ENCODE assay signal across 8 cellular contexts in genomic region chr9:129174724-129175514, GRCh38. TPM values are rescaled to one million over a fixed set of nuclear protein-coding genes. Genes with fewer than 3 reads are reported as not detected.
DNase-seq lines count a peak whose midpoint lies in the region; ATAC-seq and TF ChIP-seq lines count a peak whose summit lies in the region.

No MANE protein-coding gene starts in this region.

- peak overlapping the region; percentile 98 for H3K27ac Mint-ChIP-seq in osteocyte (ENCODE audit: unreplicated experiment)

- no peaks in the 10 kb centered on the region for H3K36me3 ChIP-seq in BE2C

- peak overlapping the region; percentile 88 for H3K4me3 Mint-ChIP-seq in osteocyte (ENCODE audit: unreplicated experiment)

- peaks cover 1% of the 10 kb centered on the region for H3K36me3 Mint-ChIP-seq in osteocyte (ENCODE audit: unreplicated experiment)

- DNase-seq in BE2C (peak; percentile 81), GOT3 (lab: John Stamatoyannopoulos, UW) (peak; percentile 11), left cardiac atrium (peak; percentile 89), osteocyte (ENCODE audit: extremely low spot score, unreplicated experiment) (peak; percentile 87), erythroblast (lab: John Stamatoyannopoulos, UW) (no peak)

- no peaks in the 10 kb centered on the region for H3K27me3 Mint-ChIP-seq in osteocyte (ENCODE audit: unreplicated experiment)

- no peaks in the 10 kb centered on the region for H3K27me3 ChIP-seq in BE2C

- H3K9me3 Mint-ChIP-seq in osteocyte (ENCODE audit: unreplicated experiment) = no peaks in the 10 kb centered on the region

- no peak for TF ChIP-seq POLR2A in erythroblast (IDR thresholded peaks at IDR 0.05; ENCODE audit: low read length)

- H3K4me1 ChIP-seq in BE2C = peaks cover 3% of the 10 kb centered on the region

- H3K4me3 ChIP-seq in BE2C (ENCODE audit: low read depth, low read length) = peak overlapping the region; percentile 91

- ATAC-seq in left cardiac atrium = peak; percentile 62 to 75
- no peak for ATAC-seq in HG02759 (IDR thresholded peaks at IDR 0.05; ENCODE audit: unreplicated experiment)

- H3K9me3 ChIP-seq in BE2C = no peaks in the 10 kb centered on the region

- no peak for TF ChIP-seq CTCF in BE2C (IDR thresholded peaks at IDR 0.05; ENCODE audit: low read depth, low read length)
- TF ChIP-seq CTCF in osteocyte (IDR thresholded peaks at IDR 0.05) = peak; percentile 31

- H3K4me1 Mint-ChIP-seq in osteocyte (ENCODE audit: unreplicated experiment) = peaks cover 34% of the 10 kb centered on the region

- peak overlapping the region; percentile 95 for H3K27ac ChIP-seq in angular gyrus (ENCODE audit: low read depth, low read length)

- intact Hi-C loops in left cardiac atrium (cut with DNase I) = loop anchor here (2.0 to 10.0 kb wide), 6 partner anchors 32 to 440 kb away; no protein-coding TSS in a partner anchor

TF ChIP-seq in PFSK-1, 5 proteins besides CTCF, POLR2A, EP300 and RAD21:
- TF ChIP-seq POLR2AphosphoS5 (IDR thresholded peaks at IDR 0.05; ENCODE audit: low read depth, low read length) = peak; percentile 14
- TF ChIP-seq REST (IDR thresholded peaks at IDR 0.05; ENCODE audit: insufficient read depth in 1 of 2, low read depth in 2 of 2, low read length in 2 of 2) = no peak
TF ChIP-seq in PFSK-1: peak in this region for 1.

RNA-seq across cellular contexts. Expression of gene IER5L, which starts 3.1 kb away (rescaled TPM):
- 38.6 TPM for polyA plus RNA-seq in BE2C (2012; ENCODE audit: insufficient read depth, insufficient read length, low read depth)
- polyA plus RNA-seq in PFSK-1 (2012; ENCODE audit: insufficient read length, low read depth) = 58.6 TPM
- total RNA-seq in left cardiac atrium (10 to 100 TPM in 1 of 2 donors, 1 to 10 TPM in 1; 5.4 to 13.1 TPM), osteocyte (60.8 and 63.0 TPM in 2 replicates)

Comparison
In these comparisons a context has a peak if more than half of its experiments do, and no peak if none do; other contexts are left out.
1. DNase-seq: peak in BE2C (single experiment), GOT3 (single experiment), left cardiac atrium (single experiment) and osteocyte (single experiment); none in erythroblast (0 of 2).